ENCODE assay signal across 20 cellular contexts in genomic region chr19:5321066-5321642, GRCh38. TPM values are rescaled to one million over a fixed set of nuclear protein-coding genes. Genes with fewer than 3 reads are reported as not detected.
DNase-seq lines count a peak whose midpoint lies in the region; ATAC-seq and TF ChIP-seq lines count a peak whose summit lies in the region.
"Had no signal": no experiment of that assay in that cellular context is flagged by ENCODE, and none has a peak within 500 bp of the region (broad histone marks: within the 10 kb centered on the region; RNA-seq: fewer than 3 reads in every experiment).

No MANE protein-coding gene starts in this region.

- H3K9ac ChIP-seq in BLaER1: no peak overlapping the region

- H3K27ac ChIP-seq in BLaER1 (no peak overlapping the region), osteoblast (ENCODE audit: low read depth, low read length) (no peak overlapping the region)
- H3K27ac ChIP-seq: 22Rv1 had no signal

- no peak overlapping the region for H3K4me3 Mint-ChIP-seq in activated naive CD4-positive, alpha-beta T cell treated with anti-CD3 and anti-CD28 coated beads, Interleukin-2, amount 50 U/mL, for 24 hours
- no peak overlapping the region for H3K4me3 Mint-ChIP-seq in activated naive CD4-positive, alpha-beta T cell treated with anti-CD3 and anti-CD28 coated beads for 36 hours
- no peak overlapping the region for H3K4me3 Mint-ChIP-seq in WTC11
- H3K4me3 Mint-ChIP-seq: CD14-positive monocyte; CD4-positive, alpha-beta T cell; CD8-positive, alpha-beta memory T cell; GM23338; H9 had no signal

- H4K20me1 ChIP-seq in BLaER1 (no peaks in the 10 kb centered on the region), osteoblast (ENCODE audit: insufficient read depth, low read length) (peaks cover 2% of the 10 kb centered on the region)

- H3K4me3 ChIP-seq in BLaER1 (no peak overlapping the region), osteoblast (ENCODE audit: insufficient read depth, low read length) (no peak overlapping the region)
- H3K4me3 ChIP-seq: GM12878, GM23338 had no signal

- peak overlapping the region; percentile 12 for H3K27ac Mint-ChIP-seq in activated naive CD4-positive, alpha-beta T cell treated with anti-CD3 and anti-CD28 coated beads, Interleukin-2, amount 50 U/mL, for 24 hours
- H3K27ac Mint-ChIP-seq in activated naive CD4-positive, alpha-beta T cell treated with anti-CD3 and anti-CD28 coated beads for 36 hours: no peak overlapping the region
- no peak overlapping the region for H3K27ac Mint-ChIP-seq in WTC11
- H3K27ac Mint-ChIP-seq: CD14-positive monocyte; CD4-positive, alpha-beta T cell; CD8-positive, alpha-beta memory T cell; GM23338; H9 had no signal

- peaks cover 4% of the 10 kb centered on the region for H3K4me1 Mint-ChIP-seq in activated naive CD4-positive, alpha-beta T cell treated with anti-CD3 and anti-CD28 coated beads, Interleukin-2, amount 50 U/mL, for 24 hours
- peaks cover 2% of the 10 kb centered on the region for H3K4me1 Mint-ChIP-seq in activated naive CD4-positive, alpha-beta T cell treated with anti-CD3 and anti-CD28 coated beads for 36 hours (ENCODE audit: low read depth)
- H3K4me1 Mint-ChIP-seq in WTC11: peaks cover 7% of the 10 kb centered on the region
- H3K4me1 Mint-ChIP-seq: CD14-positive monocyte had no signal

- no peak overlapping the region for H2AFZ ChIP-seq in osteoblast (ENCODE audit: low read length)
- H2AFZ ChIP-seq: GM23338 had no signal

- POLR2A ChIA-PET in WTC11 (lab: Charles Lee): no interaction called here

- no peaks in the 10 kb centered on the region for H3K79me2 ChIP-seq in osteoblast (ENCODE audit: insufficient read depth, low read length)

- intact Hi-C loops in activated naive CD4-positive, alpha-beta T cell treated with anti-CD3 and anti-CD28 coated beads for 36 hours (cut with micrococcal nuclease): no loop called here

- peaks cover 5% of the 10 kb centered on the region for H3K9me3 ChIP-seq in BLaER1
- H3K9me3 ChIP-seq in osteoblast (ENCODE audit: low read depth, low read length): no peaks in the 10 kb centered on the region

- H3K4me2 ChIP-seq in BLaER1 (peak overlapping the region; percentile 79), osteoblast (ENCODE audit: insufficient read depth, low read length) (no peak overlapping the region)
- H3K4me2 ChIP-seq: GM23338 had no signal

- peaks cover 15% of the 10 kb centered on the region for H3K4me1 ChIP-seq in BLaER1
- H3K4me1 ChIP-seq in osteoblast (ENCODE audit: insufficient read depth, low read length): no peaks in the 10 kb centered on the region

- H3K9me3 Mint-ChIP-seq in activated naive CD4-positive, alpha-beta T cell treated with anti-CD3 and anti-CD28 coated beads, Interleukin-2, amount 50 U/mL, for 24 hours: no peaks in the 10 kb centered on the region
- H3K9me3 Mint-ChIP-seq in activated naive CD4-positive, alpha-beta T cell treated with anti-CD3 and anti-CD28 coated beads for 36 hours: peaks cover 4% of the 10 kb centered on the region
- H3K9me3 Mint-ChIP-seq in WTC11: peaks cover 5% of the 10 kb centered on the region
- H3K9me3 Mint-ChIP-seq: CD4-positive, alpha-beta T cell; GM23338; H9 had no signal

- H3K36me3 ChIP-seq in BLaER1: no peaks in the 10 kb centered on the region
- H3K36me3 ChIP-seq in osteoblast (ENCODE audit: insufficient read depth, low read length): no peaks in the 10 kb centered on the region

- H3K27me3 ChIP-seq in BLaER1 (peaks cover 6% of the 10 kb centered on the region; the same call in 1 of the 2 replicates), osteoblast (ENCODE audit: insufficient read depth, low read length) (peaks cover 7% of the 10 kb centered on the region)

- CTCF ChIA-PET in activated naive CD4-positive, alpha-beta T cell treated with anti-CD3 and anti-CD28 coated beads for 36 hours (lab: Charles Lee): interaction anchor here (0.7 kb wide), 1 partner anchor 211 kb away, joined by 4 read pairs; no protein-coding TSS in a partner anchor
- CTCF ChIA-PET in WTC11 (lab: Charles Lee): interaction anchor here (1.4 kb wide), 1 partner anchor 56 kb away, joined by 6 read pairs; no protein-coding TSS in a partner anchor

- H3K36me3 Mint-ChIP-seq in activated naive CD4-positive, alpha-beta T cell treated with anti-CD3 and anti-CD28 coated beads, Interleukin-2, amount 50 U/mL, for 24 hours: no peaks in the 10 kb centered on the region
- no peaks in the 10 kb centered on the region for H3K36me3 Mint-ChIP-seq in activated naive CD4-positive, alpha-beta T cell treated with anti-CD3 and anti-CD28 coated beads for 36 hours (ENCODE audit: low read depth)
- peaks cover 16% of the 10 kb centered on the region for H3K36me3 Mint-ChIP-seq in WTC11
- H3K36me3 Mint-ChIP-seq: CD14-positive monocyte had no signal

- DNase-seq in activated naive CD4-positive, alpha-beta T cell treated with anti-CD3 and anti-CD28 coated beads for 36 hours: no peak
- DNase-seq in WTC11 (ENCODE audit: low spot score) (no peak), osteoblast (ENCODE audit: insufficient read length, low spot score, missing footprints) (peak; percentile 29), NCI-H748 treated with DMSO at 0.1 percent for 48 hours (lab: John Stamatoyannopoulos, UW) (no peak), occipital lobe (lab: John Stamatoyannopoulos, UW) (no peak)
- DNase-seq: ACHN; AML-193; CD8-positive, alpha-beta memory T cell; DMS 273 treated with DMSO at 0.1 percent for 48 hours; DMS79; EL; H9 had no signal

- H3K27me3 Mint-ChIP-seq in activated naive CD4-positive, alpha-beta T cell treated with anti-CD3 and anti-CD28 coated beads, Interleukin-2, amount 50 U/mL, for 24 hours: peaks cover 16% of the 10 kb centered on the region
- H3K27me3 Mint-ChIP-seq in activated naive CD4-positive, alpha-beta T cell treated with anti-CD3 and anti-CD28 coated beads for 36 hours (ENCODE audit: low read depth): peaks cover 28% of the 10 kb centered on the region
- no peaks in the 10 kb centered on the region for H3K27me3 Mint-ChIP-seq in WTC11 (ENCODE audit: low read depth)

- TF ChIP-seq CTCF in WTC11 (IDR thresholded peaks at IDR 0.05) (no peak), osteoblast (IDR thresholded peaks at IDR 0.05; ENCODE audit: extremely low read depth, low read depth, low read length) (no peak)

- ATAC-seq in WTC11 (no peak), HG02610 (IDR thresholded peaks at IDR 0.05; ENCODE audit: unreplicated experiment) (no peak)

TF ChIP-seq in WTC11, 78 proteins besides CTCF, POLR2A, EP300 and RAD21:
- TF ChIP-seq E2F4 (CRISPR knock-in tag; IDR thresholded peaks at IDR 0.05; ENCODE audit: borderline replicate concordance, low read depth) (no peak), ZNF263 (CRISPR knock-in tag; IDR thresholded peaks at IDR 0.05; ENCODE audit: low read depth) (no peak), GTF2I (CRISPR knock-in tag; conservative IDR thresholded peaks at IDR 0.05) (0 out of 2 replicates have a peak, but pooled peaks have one; percentile 5)
- TF ChIP-seq, protein P1, sequence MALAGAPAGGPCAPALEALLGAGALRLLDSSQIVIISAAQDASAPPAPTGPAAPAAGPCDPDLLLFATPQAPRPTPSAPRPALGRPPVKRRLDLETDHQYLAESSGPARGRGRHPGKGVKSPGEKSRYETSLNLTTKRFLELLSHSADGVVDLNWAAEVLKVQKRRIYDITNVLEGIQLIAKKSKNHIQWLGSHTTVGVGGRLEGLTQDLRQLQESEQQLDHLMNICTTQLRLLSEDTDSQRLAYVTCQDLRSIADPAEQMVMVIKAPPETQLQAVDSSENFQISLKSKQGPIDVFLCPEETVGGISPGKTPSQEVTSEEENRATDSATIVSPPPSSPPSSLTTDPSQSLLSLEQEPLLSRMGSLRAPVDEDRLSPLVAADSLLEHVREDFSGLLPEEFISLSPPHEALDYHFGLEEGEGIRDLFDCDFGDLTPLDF (CRISPR knock-in tag; IDR thresholded peaks at IDR 0.05): no peak
- TF ChIP-seq, protein P2, sequence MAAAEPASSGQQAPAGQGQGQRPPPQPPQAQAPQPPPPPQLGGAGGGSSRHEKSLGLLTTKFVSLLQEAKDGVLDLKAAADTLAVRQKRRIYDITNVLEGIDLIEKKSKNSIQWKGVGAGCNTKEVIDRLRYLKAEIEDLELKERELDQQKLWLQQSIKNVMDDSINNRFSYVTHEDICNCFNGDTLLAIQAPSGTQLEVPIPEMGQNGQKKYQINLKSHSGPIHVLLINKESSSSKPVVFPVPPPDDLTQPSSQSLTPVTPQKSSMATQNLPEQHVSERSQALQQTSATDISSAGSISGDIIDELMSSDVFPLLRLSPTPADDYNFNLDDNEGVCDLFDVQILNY (CRISPR knock-in tag; IDR thresholded peaks at IDR 0.05): no peak

RNA-seq across cellular contexts. Expression of gene PTPRS, which starts 19.5 kb away (rescaled TPM):
- total RNA-seq in activated naive CD4-positive, alpha-beta T cell treated with anti-CD3 and anti-CD28 coated beads for 36 hours: 1 to 10 TPM; 1.3 to 1.4 TPM
- total RNA-seq in WTC11 (2021) (201 to 253 TPM (median 244 TPM) in 3 replicates), osteoblast (218 and 227 TPM in 2 replicates), occipital lobe (188 TPM)

Comparison
In these comparisons a context has a peak if more than half of its experiments do, and no peak if none do; other contexts are left out.
1. RNA of gene PTPRS, which starts 19.5 kb away (total RNA-seq): 218 to 227 TPM in osteoblast, 201 to 253 TPM in WTC11 and 188 TPM in occipital lobe (single experiment); 1.3 to 1.4 TPM in activated naive CD4-positive, alpha-beta T cell treated with anti-CD3 and anti-CD28 coated beads for 36 hours; every median in the first group is over 10 times any median in the second.